ENCODE assay signal across 30 cellular contexts in genomic region chr3:64240445-64240844, GRCh38. TPM values are rescaled to one million over a fixed set of nuclear protein-coding genes. Genes with fewer than 3 reads are reported as not detected.
DNase-seq lines count a peak whose midpoint lies in the region; ATAC-seq and TF ChIP-seq lines count a peak whose summit lies in the region.
"Had no signal": no experiment of that assay in that cellular context is flagged by ENCODE, and none has a peak within 500 bp of the region (broad histone marks: within the 10 kb centered on the region; RNA-seq: fewer than 3 reads in every experiment).

No MANE protein-coding gene starts in this region.

- H3K79me2 ChIP-seq in mesendoderm (ENCODE audit: control insufficient read depth, insufficient read depth, low read length): no peaks in the 10 kb centered on the region

- peaks cover 19% of the 10 kb centered on the region for H3K9me1 ChIP-seq in IMR-90 (ENCODE audit: insufficient read depth, low read length)

- in situ Hi-C loops in IMR-90 (cut with MboI; ENCODE audit: low sequenced_read_pairs): no loop called here

- intact Hi-C loops in IMR-90 (cut with micrococcal nuclease): no loop called here

- 0 out of 2 replicates have a peak overlapping the region, but pooled peaks have one; percentile 13 for H3K23ac ChIP-seq in IMR-90 (ENCODE audit: low read depth, low read length)
- H3K23ac ChIP-seq in mesendoderm (ENCODE audit: low read length): no peak overlapping the region

- H3K79me1 ChIP-seq in IMR-90 (ENCODE audit: low read depth in 1 of 2, low read length in 2 of 2): peaks cover 63 to 81% of the 10 kb centered on the region in 2 experiments
- no peaks in the 10 kb centered on the region for H3K79me1 ChIP-seq in mesendoderm (ENCODE audit: low read length)

- H3K9me3 ChIP-seq in IMR-90 (ENCODE audit: control insufficient read depth, insufficient read depth, low read length) (peaks cover 7% of the 10 kb centered on the region; the same call in 1 of the 2 replicates), stomach smooth muscle (ENCODE audit: control insufficient read depth in 2 of 2, low read length in 2 of 2) (peaks cover 0 to 5% of the 10 kb centered on the region in 2 donors)
- H3K9me3 ChIP-seq: adrenal gland, HAP-1, MG63 had no signal

- CTCF ChIA-PET in IMR-90 (lab: Yijun Ruan, JAX): no interaction called here

- H3K18ac ChIP-seq in IMR-90 (ENCODE audit: low read depth, low read length) (0 out of 2 replicates have a peak overlapping the region, but pooled peaks have one; percentile 46), mesendoderm (ENCODE audit: low read length) (peak overlapping the region; percentile 94)

- H4K8ac ChIP-seq in IMR-90 (ENCODE audit: low read depth in 2 of 2, low read length in 2 of 2): peak overlapping the region in 1 of 2 experiments; percentile 26; a peak in 1 of 4 replicates
- H4K8ac ChIP-seq in mesendoderm (ENCODE audit: low read depth, low read length): no peak overlapping the region

- H2BK15ac ChIP-seq in IMR-90 (ENCODE audit: low read depth, low read length) (peak overlapping the region; percentile 50; the same call in 1 of the 3 replicates), mesendoderm (replicated peaks; ENCODE audit: low read depth) (peak overlapping the region; percentile 47)

- H2AK5ac ChIP-seq in IMR-90 (ENCODE audit: low read depth, low read length) (peak overlapping the region; percentile 67), mesendoderm (ENCODE audit: low read length) (no peak overlapping the region)

- H2AFZ ChIP-seq in IMR-90 (replicated peaks; ENCODE audit: low read length, poor library complexity): no peak overlapping the region

- no peak for ATAC-seq in IMR-90 (ENCODE audit: low read depth)
- no peak for ATAC-seq in HG03108 (IDR thresholded peaks at IDR 0.05; ENCODE audit: unreplicated experiment)
- no peak for ATAC-seq in HG03159 (IDR thresholded peaks at IDR 0.05; ENCODE audit: unreplicated experiment)
- ATAC-seq: activated CD4-positive, alpha-beta T cell treated with anti-CD3 and anti-CD28 coated beads for 36 hours; effector memory CD8-positive, alpha-beta T cell; esophagus mucosa; Panc1; stimulated activated memory B cell treated with anti-CD40 and anti-IgM and Interleukin-4, amounts not matched to agents 10 μg/mL and 1 μg/mL and 100 μg/mL, for 72 hours had no signal

- peaks cover 13% of the 10 kb centered on the region for H3K36me3 ChIP-seq in IMR-90 (ENCODE audit: control insufficient read depth, insufficient read depth, low read length)
- H3K36me3 ChIP-seq in mesendoderm (ENCODE audit: control insufficient read depth, insufficient read depth, low read length): no peaks in the 10 kb centered on the region
- peaks cover 15 to 17% of the 10 kb centered on the region in 2 donors for H3K36me3 ChIP-seq in stomach smooth muscle (ENCODE audit: control insufficient read depth in 2 of 2, insufficient read depth in 2 of 2, low read length in 2 of 2)
- H3K36me3 ChIP-seq: adrenal gland, breast epithelium, HAP-1, MG63, spleen had no signal

- peak overlapping the region; percentile 5 for H4K5ac ChIP-seq in IMR-90 (ENCODE audit: low read depth, low read length)
- no peak overlapping the region for H4K5ac ChIP-seq in mesendoderm (ENCODE audit: low read length)

- H3K14ac ChIP-seq in IMR-90 (replicated peaks; ENCODE audit: low read depth, low read length): peak overlapping the region; percentile 61

- POLR2A ChIA-PET in IMR-90 (lab: Charles Lee; ENCODE audit: unreplicated experiment): no interaction called here

- H3K4me1 ChIP-seq in IMR-90 (ENCODE audit: control insufficient read depth, insufficient read depth, low read length): peaks cover 13% of the 10 kb centered on the region
- H3K4me1 ChIP-seq in mesendoderm (ENCODE audit: control insufficient read depth, low read depth, low read length): peaks cover 6% of the 10 kb centered on the region
- H3K4me1 ChIP-seq in stomach smooth muscle (ENCODE audit: control insufficient read depth, insufficient read depth, low read length): peaks cover 38% of the 10 kb centered on the region
- H3K4me1 ChIP-seq: adrenal gland, breast epithelium, spleen had no signal

- dilution Hi-C loops in IMR-90 (cut with HindIII; ENCODE audit: low sequenced_read_pairs, unreplicated experiment): no loop called here

- peak overlapping the region; percentile 45 for H2BK120ac ChIP-seq in IMR-90 (ENCODE audit: low read depth, low read length)
- H2BK120ac ChIP-seq in mesendoderm (ENCODE audit: low read depth, low read length): peak overlapping the region; percentile 52

- H3K4ac ChIP-seq in IMR-90 (ENCODE audit: low read depth, low read length): peak overlapping the region; percentile 54
- no peak overlapping the region for H3K4ac ChIP-seq in mesendoderm (ENCODE audit: low read depth, low read length)

- H4K91ac ChIP-seq in IMR-90 (ENCODE audit: insufficient read depth, low read depth, low read length): peak overlapping the region; percentile 28

- H3K4me3 ChIP-seq in IMR-90 (ENCODE audit: insufficient read depth, low read depth, low read length) (no peak overlapping the region), choroid plexus epithelial cell (ENCODE audit: low read depth, low read length) (no peak overlapping the region), mesendoderm (ENCODE audit: low read length) (no peak overlapping the region), stomach smooth muscle (ENCODE audit: low read length in 2 of 2) (no peak overlapping the region)
- H3K4me3 ChIP-seq: adrenal gland, breast epithelium, coronary artery, HAP-1, MG63, spleen had no signal

- no peak for TF ChIP-seq CTCF in IMR-90 (conservative IDR thresholded peaks at IDR 0.05; ENCODE audit: low read depth, low read length)
- no peak for TF ChIP-seq CTCF in choroid plexus epithelial cell (conservative IDR thresholded peaks at IDR 0.05; ENCODE audit: low read depth, low read length)
- no peak for TF ChIP-seq CTCF in GM20000 (IDR thresholded peaks at IDR 0.05; ENCODE audit: extremely low read depth, missing control alignments)

- no peak overlapping the region for H2BK20ac ChIP-seq in IMR-90 (ENCODE audit: low read depth, low read length)

- TF ChIP-seq RAD21 in IMR-90 (IDR thresholded peaks at IDR 0.05; ENCODE audit: low read length): no peak

- no peak for TF ChIP-seq POLR2A in IMR-90 (IDR thresholded peaks at IDR 0.05; ENCODE audit: low read depth, low read length)

- no peak overlapping the region for H3K9ac ChIP-seq in IMR-90 (ENCODE audit: low read depth, low read length)
- H3K9ac ChIP-seq in mesendoderm (ENCODE audit: low read length): no peak overlapping the region
- H3K9ac ChIP-seq in stomach smooth muscle (ENCODE audit: low read length in 2 of 2): no peak overlapping the region

- H3K27me3 ChIP-seq in IMR-90 (ENCODE audit: control insufficient read depth, insufficient read depth, low read length) (no peaks in the 10 kb centered on the region), mesendoderm (ENCODE audit: insufficient read depth, low read length, poor library complexity) (no peaks in the 10 kb centered on the region), stomach smooth muscle (ENCODE audit: control insufficient read depth in 1 of 2, insufficient read depth in 2 of 2, low read length in 2 of 2) (no peaks in the 10 kb centered on the region)
- H3K27me3 ChIP-seq: adrenal gland, breast epithelium, MG63, spleen had no signal

- WGBS in IMR-90 (ENCODE audit: extremely low coverage in 2 of 2, insufficient read length in 1 of 2), 2 experiments: 100% methylated on average over 1 of the region's 3 CpGs; no CpG with 5 or more reads in 1 of the 2 experiments
- WGBS in mesendoderm (ENCODE audit: extremely low coverage, insufficient coverage, low lambda C conversion rate): no CpG with 5 or more reads among the region's 3 CpGs

- H4K20me1 ChIP-seq in IMR-90 (ENCODE audit: insufficient read depth, low read length): no peaks in the 10 kb centered on the region; the same call in 1 of the 2 replicates

- H3K4me2 ChIP-seq in IMR-90 (ENCODE audit: low read depth, low read length): no peak overlapping the region
- no peak overlapping the region for H3K4me2 ChIP-seq in mesendoderm (ENCODE audit: low read length)

- no peak overlapping the region for H2AK9ac ChIP-seq in IMR-90 (replicated peaks; ENCODE audit: low read depth, low read length, poor library complexity)

- DNase-seq in IMR-90 (no peak), choroid plexus epithelial cell (ENCODE audit: low read depth) (peak; percentile 64), mesendoderm (peak; percentile 70), NCI-H345 treated with DMSO at 0.1 percent for 48 hours (lab: John Stamatoyannopoulos, UW; ENCODE audit: unreplicated experiment) (no peak), GM20000 (ENCODE audit: low spot score) (no peak)
- DNase-seq: activated CD4-positive, alpha-beta T cell treated with anti-CD3 and anti-CD28 coated beads for 36 hours; activated gamma-delta T cell treated with Interleukin-2 at 50 U/mL for 16 hours; adrenal gland; effector memory CD8-positive, alpha-beta T cell; EL; kidney; MG63; naive B cell; NCI-H1436; NCI-H510A treated with DMSO at 0.1 percent for 48 hours; occipital lobe; retina; spleen; stimulated activated CD4-positive, alpha-beta T cell treated with anti-CD3 and anti-CD28 coated beads, Interleukin-4, amount 100 ng/mL, for 1 hour had no signal

- H3K56ac ChIP-seq in IMR-90 (ENCODE audit: extremely low read depth, insufficient read depth, low read length) (no peak overlapping the region), mesendoderm (ENCODE audit: low read length) (no peak overlapping the region)

- H2BK5ac ChIP-seq in IMR-90 (ENCODE audit: low read depth, low read length, poor library complexity, severe bottlenecking) (no peak overlapping the region), mesendoderm (ENCODE audit: low read length) (no peak overlapping the region)

- BruUV-seq in IMR-90 (replicated peaks; lab: Mats Ljungman, UMichigan): no TSS peak

- H3K27ac ChIP-seq in IMR-90 (ENCODE audit: insufficient read depth, low read length): peak overlapping the region; percentile 19; the same call in 1 of the 2 replicates
- peak overlapping the region; percentile 24 for H3K27ac ChIP-seq in mesendoderm (ENCODE audit: low read depth, low read length)
- peak overlapping the region; percentile 49 for H3K27ac ChIP-seq in stomach smooth muscle (ENCODE audit: low read length)
- H3K27ac ChIP-seq: adrenal gland, breast epithelium, C4-2B, coronary artery, spleen had no signal

TF ChIP-seq in IMR-90, 13 proteins besides CTCF, POLR2A, EP300 and RAD21:
- TF ChIP-seq CHD1 (IDR thresholded peaks at IDR 0.05; ENCODE audit: low read depth, low read length): no peak
- no peak for TF ChIP-seq CEBPB (IDR thresholded peaks at IDR 0.05; ENCODE audit: low read depth, low read length)
- TF ChIP-seq MXI1 (IDR thresholded peaks at IDR 0.05; ENCODE audit: borderline replicate concordance, low read depth, low read length): no peak
- TF ChIP-seq MAZ (IDR thresholded peaks at IDR 0.05; ENCODE audit: borderline replicate concordance, low read depth, low read length): no peak
- TF ChIP-seq BHLHE40 (IDR thresholded peaks at IDR 0.05; ENCODE audit: low read depth, low read length): no peak

RNA-seq across cellular contexts. Expression of gene PRICKLE2, which starts 15.2 kb away (rescaled TPM):
- total RNA-seq in IMR-90 (2012; rRNA removed): 14.2 and 16.7 TPM in 2 replicates
- 4.1 TPM in 2 replicates for polyA plus RNA-seq in IMR-90 (2012; rRNA removed)
- 2.0 and 2.4 TPM in 2 replicates for polyA plus RNA-seq in IMR-90 (2012; cell fraction: cytosol; rRNA removed)
- 12.8 and 23.0 TPM in 2 replicates for polyA plus RNA-seq in IMR-90 (2012; cell fraction: nucleus; rRNA removed; ENCODE audit: low replicate concordance)
- polyA plus RNA-seq in mesendoderm (2013, experiment 1 of 2): 2.3 TPM
- 2.3 TPM for polyA plus RNA-seq in mesendoderm (2013, experiment 2 of 2)
- total RNA-seq: activated CD4-positive, alpha-beta T cell treated with anti-CD3 and anti-CD28 coated beads for 36 hours; T-helper 1 cell treated with Interleukin-12 subunit alpha and Interleukin-12 subunit beta and Interleukin-4 antibody, amounts not matched to agents 30 ng/mL and 1 ng/mL, for 36 hours had no signal

Comparison
In these comparisons a context has a peak if more than half of its experiments do, and no peak if none do; other contexts are left out.
1. DNase-seq: peak in choroid plexus epithelial cell (single experiment) and mesendoderm (single experiment); none in IMR-90 (single experiment), NCI-H345 treated with DMSO at 0.1 percent for 48 hours (single experiment) and GM20000 (single experiment).
2. Peak in every context shown above with its lines, with median percentiles within 50 percentile points of each other: H3K27ac ChIP-seq.